In the genomic region with DNA sequence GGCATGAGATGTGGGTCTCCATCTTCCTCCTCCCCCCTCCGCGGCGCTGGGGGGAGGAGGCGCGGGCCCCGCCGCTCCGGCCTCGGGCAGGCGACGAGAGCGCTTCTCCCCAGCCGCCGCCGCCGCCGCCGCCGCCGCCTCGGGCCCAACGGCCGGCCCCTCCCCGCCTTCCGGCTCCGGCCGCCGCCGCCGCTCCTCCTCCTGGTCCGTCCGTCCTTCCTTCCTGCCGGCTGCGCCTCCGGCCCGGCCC, we compare ENCODE assay signal across 7 cellular contexts. TPM values are rescaled to one million over a fixed set of nuclear protein-coding genes. Genes with fewer than 3 reads are reported as not detected.
DNase-seq lines count a peak whose midpoint lies in the region; ATAC-seq and TF ChIP-seq lines count a peak whose summit lies in the region.

No MANE protein-coding gene starts in this region.

- peak overlapping the region; percentile 98 for H3K27ac ChIP-seq in vagina

- in situ Hi-C loops in SK-MEL-5 (cut with HindIII; ENCODE audit: low pct_unique_long_range_greater_than_20kb, low sequenced_read_pairs), result no loop called here

- peaks cover 51% of the 10 kb centered on the region for H3K4me1 Mint-ChIP-seq in mesothelial cell of epicardium

- H3K4me3 Mint-ChIP-seq in mesothelial cell of epicardium, result peak overlapping the region; percentile 80

- H3K9me3 Mint-ChIP-seq in mesothelial cell of epicardium, result peaks cover 4% of the 10 kb centered on the region

- TF ChIP-seq CTCF in GM06990 (IDR thresholded peaks at IDR 0.05; ENCODE audit: insufficient read depth, low read length, poor library complexity, severe bottlenecking) (no peak), GM20000 (IDR thresholded peaks at IDR 0.05; ENCODE audit: extremely low read depth, missing control alignments) (no peak), mesothelial cell of epicardium (IDR thresholded peaks at IDR 0.05; ENCODE audit: unreplicated experiment) (no peak), vagina (IDR thresholded peaks at IDR 0.05) (no peak)

- TF ChIP-seq POLR2A in vagina (IDR thresholded peaks at IDR 0.05), result peak in 1 of 2 donors; percentile 46

- H3K4me1 ChIP-seq in vagina, result peaks cover 52% of the 10 kb centered on the region

- H3K27me3 ChIP-seq in GM06990 (replicated peaks; ENCODE audit: control insufficient read depth, insufficient read depth, low read length) (no peaks in the 10 kb centered on the region), vagina (no peaks in the 10 kb centered on the region)

- H3K9me3 ChIP-seq in vagina, result no peaks in the 10 kb centered on the region

- no peaks in the 10 kb centered on the region for H3K27me3 Mint-ChIP-seq in mesothelial cell of epicardium (ENCODE audit: low read depth)

- peak overlapping the region; percentile 58 for H3K4me3 ChIP-seq in GM06990 (replicated peaks; ENCODE audit: low read depth, low read length)
- peak overlapping the region; percentile 81 to 95 for H3K4me3 ChIP-seq in vagina

- H3K36me3 Mint-ChIP-seq in mesothelial cell of epicardium, result no peaks in the 10 kb centered on the region

- ATAC-seq in HG03565 (IDR thresholded peaks at IDR 0.05; ENCODE audit: unreplicated experiment), result peak; percentile 28

- H3K27ac Mint-ChIP-seq in mesothelial cell of epicardium, result no peak overlapping the region

- intact Hi-C loops in vagina (cut with DNase I), result no loop called here

- DNase-seq in GM06990 (ENCODE audit: extremely low read depth, insufficient read length), result peak; percentile 83
- DNase-seq in GM20000 (ENCODE audit: low spot score), result peak; percentile 87
- peak; percentile 59 for DNase-seq in SK-MEL-5 (ENCODE audit: low read depth, low spot score)
- peak; percentile 77 for DNase-seq in ecto neural progenitor cell (ENCODE audit: low spot score)
- DNase-seq in mesothelial cell of epicardium (ENCODE audit: low spot score in 2 of 2, unreplicated experiment in 2 of 2), result peak in 1 of 2 experiments; percentile 66
- no peak for DNase-seq in vagina (ENCODE audit: extremely low spot score in 2 of 2)

- H3K36me3 ChIP-seq in GM06990 (ENCODE audit: control insufficient read depth, insufficient read depth, low read length), result no peaks in the 10 kb centered on the region
- H3K36me3 ChIP-seq in vagina, result no peaks in the 10 kb centered on the region

RNA-seq across cellular contexts. Expression of a gene that starts 0.4 kb away (rescaled TPM):
- 15.3 and 16.0 TPM in 2 replicates for total RNA-seq in SK-MEL-5 (2014; rRNA removed; shearing (Covaris generic))
- 13.0 and 20.1 TPM in 2 replicates for polyA plus RNA-seq in SK-MEL-5 (2015; cell fraction: cytosol; rRNA removed)
- polyA plus RNA-seq in SK-MEL-5 (2015; cell fraction: nucleus; rRNA removed), result 6.7 and 9.2 TPM in 2 replicates
- total RNA-seq in mesothelial cell of epicardium (14.1 to 14.8 TPM (median 14.3 TPM) in 3 replicates), vagina (15.2 TPM)

RNA-seq across cellular contexts. Expression of a gene that starts 35.1 kb away (rescaled TPM):
- total RNA-seq in SK-MEL-5 (2014; rRNA removed; shearing (Covaris generic)), result 0.53 and 0.69 TPM in 2 replicates
- 0.79 and 3.4 TPM in 2 replicates for polyA plus RNA-seq in SK-MEL-5 (2015; cell fraction: cytosol; rRNA removed)
- polyA plus RNA-seq in SK-MEL-5 (2015; cell fraction: nucleus; rRNA removed), result not detected in 2 replicates
- total RNA-seq in mesothelial cell of epicardium, result 54.4 to 58.3 TPM (median 56.2 TPM) in 3 replicates
- 7.6 TPM for total RNA-seq in vagina

Comparison
In these comparisons a context has a peak if more than half of its experiments do, and no peak if none do; other contexts are left out.
1. DNase-seq: peak in GM06990 (single experiment), GM20000 (single experiment), SK-MEL-5 (single experiment) and ecto neural progenitor cell (single experiment); none in vagina (0 of 2).